ENCODE assay signal across 8 cellular contexts in the genomic region with DNA sequence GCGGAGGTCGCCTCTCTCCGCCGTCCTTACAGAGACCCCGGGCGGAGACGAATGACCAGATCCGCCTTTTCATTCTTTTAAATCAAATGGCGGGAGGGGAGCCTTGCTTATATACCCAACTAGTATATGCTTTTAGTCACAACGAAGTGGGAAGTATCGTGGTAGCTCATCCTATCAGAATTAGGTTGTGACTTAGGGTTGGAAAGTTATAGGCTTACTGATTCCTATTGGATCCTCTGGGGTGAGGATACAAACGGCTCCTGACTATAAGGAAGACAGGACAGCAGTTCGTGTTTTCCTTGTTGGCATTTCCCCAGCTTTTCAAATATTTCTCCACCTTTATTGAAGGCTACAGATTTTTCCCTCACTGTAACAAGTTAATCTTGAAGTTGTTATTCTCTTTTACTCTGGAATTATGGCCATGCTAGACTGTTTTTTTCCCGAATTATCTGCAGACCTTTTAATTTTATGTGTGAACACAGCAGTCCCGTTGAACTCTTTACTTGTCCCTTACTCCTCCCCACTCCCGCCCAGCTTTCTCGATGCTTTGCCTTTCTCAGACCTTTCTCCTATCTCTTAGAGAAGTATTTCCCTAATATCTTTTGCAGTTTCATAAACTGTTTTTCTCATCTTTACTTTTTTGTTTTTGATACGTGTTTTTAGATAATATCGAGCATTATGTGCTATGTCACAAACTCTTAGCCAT. TPM values are rescaled to one million over a fixed set of nuclear protein-coding genes. Genes with fewer than 3 reads are reported as not detected.
DNase-seq lines count a peak whose midpoint lies in the region; ATAC-seq and TF ChIP-seq lines count a peak whose summit lies in the region.

No MANE protein-coding gene starts in this region.

- peaks cover 17% of the 10 kb centered on the region for H3K36me3 Mint-ChIP-seq in CD4-positive, CD25-positive, alpha-beta regulatory T cell
- H3K36me3 Mint-ChIP-seq in natural killer cell treated with Interleukin-12 subunit alpha and Interleukin-12 subunit beta and Interleukin-15 and Interleukin-18, amount 100 ng/mL, for 72 hours = peaks cover 12% of the 10 kb centered on the region

- H3K4me1 Mint-ChIP-seq in CD4-positive, CD25-positive, alpha-beta regulatory T cell = peaks cover 13 to 77% (median 63%) of the 10 kb centered on the region in 4 donors
- H3K4me1 Mint-ChIP-seq in natural killer cell treated with Interleukin-12 subunit alpha and Interleukin-12 subunit beta and Interleukin-15 and Interleukin-18, amount 100 ng/mL, for 72 hours (ENCODE audit: low read depth in 2 of 2) = peaks cover 24 to 40% of the 10 kb centered on the region in 2 donors

- no peak for ATAC-seq in CD4-positive, CD25-positive, alpha-beta regulatory T cell (ENCODE audit: low read depth in 2 of 2)
- ATAC-seq in GM19351 (IDR thresholded peaks at IDR 0.05; ENCODE audit: unreplicated experiment) (peak; percentile 5), HG03520 (IDR thresholded peaks at IDR 0.05; ENCODE audit: unreplicated experiment) (peak; percentile 8), SK-N-SH treated with all-trans-retinoic acid at 6 μM for 48 hours (peak; percentile 81), esophagus mucosa (peak; percentile 72), GM21367 (IDR thresholded peaks at IDR 0.05; ENCODE audit: unreplicated experiment) (no peak)
- no peak for ATAC-seq in natural killer cell treated with Interleukin-12 subunit alpha and Interleukin-12 subunit beta and Interleukin-15 and Interleukin-18, amount 100 ng/mL, for 72 hours

- peaks cover 19% of the 10 kb centered on the region for H3K4me1 ChIP-seq in CD4-positive, CD25-positive, alpha-beta regulatory T cell (ENCODE audit: control insufficient read depth, insufficient read depth, low read length, poor library complexity, severe bottlenecking)

- H3K4me3 ChIP-seq in CD4-positive, CD25-positive, alpha-beta regulatory T cell (ENCODE audit: low read depth, low read length) = peak overlapping the region; percentile 98

- no peaks in the 10 kb centered on the region for H3K27me3 Mint-ChIP-seq in CD4-positive, CD25-positive, alpha-beta regulatory T cell
- no peaks in the 10 kb centered on the region for H3K27me3 Mint-ChIP-seq in natural killer cell treated with Interleukin-12 subunit alpha and Interleukin-12 subunit beta and Interleukin-15 and Interleukin-18, amount 100 ng/mL, for 72 hours

- H3K27ac ChIP-seq in CD4-positive, CD25-positive, alpha-beta regulatory T cell (ENCODE audit: insufficient read depth, low read length, poor library complexity, severe bottlenecking) = peak overlapping the region; percentile 98

- no peaks in the 10 kb centered on the region for H3K27me3 ChIP-seq in CD4-positive, CD25-positive, alpha-beta regulatory T cell (ENCODE audit: control insufficient read depth, insufficient read depth, low read length)

- peak overlapping the region; percentile 93 to 100 (median 98) for H3K4me3 Mint-ChIP-seq in CD4-positive, CD25-positive, alpha-beta regulatory T cell
- peak overlapping the region; percentile 100 for H3K4me3 Mint-ChIP-seq in natural killer cell treated with Interleukin-12 subunit alpha and Interleukin-12 subunit beta and Interleukin-15 and Interleukin-18, amount 100 ng/mL, for 72 hours

- peak in 1 of 3 donors; percentile 9 for DNase-seq in CD4-positive, CD25-positive, alpha-beta regulatory T cell
- DNase-seq in natural killer cell treated with Interleukin-12 subunit alpha and Interleukin-12 subunit beta and Interleukin-15 and Interleukin-18, amount 100 ng/mL, for 72 hours (ENCODE audit: low spot score) = no peak
- DNase-seq in NCI-H2196 treated with DMSO at 0.1 percent for 48 hours (lab: John Stamatoyannopoulos, UW; ENCODE audit: unreplicated experiment) = no peak

- H3K9me3 Mint-ChIP-seq in CD4-positive, CD25-positive, alpha-beta regulatory T cell = peaks cover 0 to 4% (median 0%) of the 10 kb centered on the region in 7 donors
- H3K9me3 Mint-ChIP-seq in natural killer cell treated with Interleukin-12 subunit alpha and Interleukin-12 subunit beta and Interleukin-15 and Interleukin-18, amount 100 ng/mL, for 72 hours = no peaks in the 10 kb centered on the region

- H3K36me3 ChIP-seq in CD4-positive, CD25-positive, alpha-beta regulatory T cell (ENCODE audit: control insufficient read depth, insufficient read depth, low read length) = no peaks in the 10 kb centered on the region

- H3K27ac Mint-ChIP-seq in CD4-positive, CD25-positive, alpha-beta regulatory T cell = peak overlapping the region; percentile 99 to 100 (median 100)
- peak overlapping the region; percentile 99 for H3K27ac Mint-ChIP-seq in natural killer cell treated with Interleukin-12 subunit alpha and Interleukin-12 subunit beta and Interleukin-15 and Interleukin-18, amount 100 ng/mL, for 72 hours

- no peaks in the 10 kb centered on the region for H3K9me3 ChIP-seq in CD4-positive, CD25-positive, alpha-beta regulatory T cell (ENCODE audit: control insufficient read depth in 2 of 2, low read length in 2 of 2)

TF ChIP-seq in SK-N-SH treated with all-trans-retinoic acid at 6 μM for 48 hours, 23 proteins besides CTCF, POLR2A, EP300 and RAD21 (continues in another document):
- TF ChIP-seq ZNF565 (CRISPR knock-in tag; conservative IDR thresholded peaks at IDR 0.05; ENCODE audit: low read depth) = no peak
- TF ChIP-seq PPARA (CRISPR knock-in tag; IDR thresholded peaks at IDR 0.05; ENCODE audit: borderline replicate concordance) = no peak
- TF ChIP-seq GLIS3 (CRISPR knock-in tag; IDR thresholded peaks at IDR 0.05) = no peak
- TF ChIP-seq, protein P1, sequence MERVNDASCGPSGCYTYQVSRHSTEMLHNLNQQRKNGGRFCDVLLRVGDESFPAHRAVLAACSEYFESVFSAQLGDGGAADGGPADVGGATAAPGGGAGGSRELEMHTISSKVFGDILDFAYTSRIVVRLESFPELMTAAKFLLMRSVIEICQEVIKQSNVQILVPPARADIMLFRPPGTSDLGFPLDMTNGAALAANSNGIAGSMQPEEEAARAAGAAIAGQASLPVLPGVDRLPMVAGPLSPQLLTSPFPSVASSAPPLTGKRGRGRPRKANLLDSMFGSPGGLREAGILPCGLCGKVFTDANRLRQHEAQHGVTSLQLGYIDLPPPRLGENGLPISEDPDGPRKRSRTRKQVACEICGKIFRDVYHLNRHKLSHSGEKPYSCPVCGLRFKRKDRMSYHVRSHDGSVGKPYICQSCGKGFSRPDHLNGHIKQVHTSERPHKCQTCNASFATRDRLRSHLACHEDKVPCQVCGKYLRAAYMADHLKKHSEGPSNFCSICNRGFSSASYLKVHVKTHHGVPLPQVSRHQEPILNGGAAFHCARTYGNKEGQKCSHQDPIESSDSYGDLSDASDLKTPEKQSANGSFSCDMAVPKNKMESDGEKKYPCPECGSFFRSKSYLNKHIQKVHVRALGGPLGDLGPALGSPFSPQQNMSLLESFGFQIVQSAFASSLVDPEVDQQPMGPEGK (CRISPR knock-in tag; IDR thresholded peaks at IDR 0.05; ENCODE audit: borderline replicate concordance) = no peak
- TF ChIP-seq ZC3H10 (CRISPR knock-in tag; IDR thresholded peaks at IDR 0.05) = no peak
- no peak for TF ChIP-seq ZNF8 (CRISPR knock-in tag; IDR thresholded peaks at IDR 0.05)
- TF ChIP-seq, protein P2, sequence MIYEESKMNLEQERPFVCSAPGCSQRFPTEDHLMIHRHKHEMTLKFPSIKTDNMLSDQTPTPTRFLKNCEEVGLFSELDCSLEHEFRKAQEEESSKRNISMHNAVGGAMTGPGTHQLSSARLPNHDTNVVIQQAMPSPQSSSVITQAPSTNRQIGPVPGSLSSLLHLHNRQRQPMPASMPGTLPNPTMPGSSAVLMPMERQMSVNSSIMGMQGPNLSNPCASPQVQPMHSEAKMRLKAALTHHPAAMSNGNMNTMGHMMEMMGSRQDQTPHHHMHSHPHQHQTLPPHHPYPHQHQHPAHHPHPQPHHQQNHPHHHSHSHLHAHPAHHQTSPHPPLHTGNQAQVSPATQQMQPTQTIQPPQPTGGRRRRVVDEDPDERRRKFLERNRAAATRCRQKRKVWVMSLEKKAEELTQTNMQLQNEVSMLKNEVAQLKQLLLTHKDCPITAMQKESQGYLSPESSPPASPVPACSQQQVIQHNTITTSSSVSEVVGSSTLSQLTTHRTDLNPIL (CRISPR knock-in tag; IDR thresholded peaks at IDR 0.05; ENCODE audit: low read depth) = no peak
- TF ChIP-seq ARNTL (CRISPR knock-in tag; IDR thresholded peaks at IDR 0.05; ENCODE audit: borderline replicate concordance, low read depth) = no peak
- TF ChIP-seq ISL1 (CRISPR knock-in tag; IDR thresholded peaks at IDR 0.05) = no peak
- TF ChIP-seq ZNF70 (CRISPR knock-in tag; IDR thresholded peaks at IDR 0.05) = no peak
- no peak for TF ChIP-seq RARB (CRISPR knock-in tag; IDR thresholded peaks at IDR 0.05)
- TF ChIP-seq, protein P3, sequence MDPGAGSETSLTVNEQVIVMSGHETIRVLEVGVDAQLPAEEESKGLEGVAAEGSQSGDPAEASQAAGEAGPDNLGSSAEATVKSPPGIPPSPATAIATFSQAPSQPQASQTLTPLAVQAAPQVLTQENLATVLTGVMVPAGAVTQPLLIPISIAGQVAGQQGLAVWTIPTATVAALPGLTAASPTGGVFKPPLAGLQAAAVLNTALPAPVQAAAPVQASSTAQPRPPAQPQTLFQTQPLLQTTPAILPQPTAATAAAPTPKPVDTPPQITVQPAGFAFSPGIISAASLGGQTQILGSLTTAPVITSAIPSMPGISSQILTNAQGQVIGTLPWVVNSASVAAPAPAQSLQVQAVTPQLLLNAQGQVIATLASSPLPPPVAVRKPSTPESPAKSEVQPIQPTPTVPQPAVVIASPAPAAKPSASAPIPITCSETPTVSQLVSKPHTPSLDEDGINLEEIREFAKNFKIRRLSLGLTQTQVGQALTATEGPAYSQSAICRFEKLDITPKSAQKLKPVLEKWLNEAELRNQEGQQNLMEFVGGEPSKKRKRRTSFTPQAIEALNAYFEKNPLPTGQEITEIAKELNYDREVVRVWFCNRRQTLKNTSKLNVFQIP (CRISPR knock-in tag; IDR thresholded peaks at IDR 0.05; ENCODE audit: borderline replicate concordance, low read depth) = no peak

RNA-seq across cellular contexts. Expression of a gene that starts 0.6 kb away (rescaled TPM):
- 32.2 TPM for total RNA-seq in CD4-positive, CD25-positive, alpha-beta regulatory T cell
- 10 to 100 TPM in 3 of 4 donors, 1 to 10 TPM in 1; 8.8 to 15.9 (median 13.1) TPM for polyA plus RNA-seq in CD4-positive, CD25-positive, alpha-beta regulatory T cell
- total RNA-seq in esophagus mucosa = 9.9 TPM
- 10 to 100 TPM; 14.8 to 17.5 TPM for total RNA-seq in natural killer cell treated with Interleukin-12 subunit alpha and Interleukin-12 subunit beta and Interleukin-15 and Interleukin-18, amount 100 ng/mL, for 72 hours

RNA-seq across cellular contexts. Expression of a gene that starts 0.9 kb away (rescaled TPM):
- 20.5 TPM for total RNA-seq in CD4-positive, CD25-positive, alpha-beta regulatory T cell
- polyA plus RNA-seq in CD4-positive, CD25-positive, alpha-beta regulatory T cell = 10 to 100 TPM; 14.9 to 26.1 (median 22.3) TPM
- 21.9 TPM for total RNA-seq in esophagus mucosa
- total RNA-seq in natural killer cell treated with Interleukin-12 subunit alpha and Interleukin-12 subunit beta and Interleukin-15 and Interleukin-18, amount 100 ng/mL, for 72 hours = 10 to 100 TPM; 11.4 to 21.8 TPM

Comparison
In these comparisons a context has a peak if more than half of its experiments do, and no peak if none do; other contexts are left out.
1. ATAC-seq: peak in GM19351 (single experiment), HG03520 (single experiment), SK-N-SH treated with all-trans-retinoic acid at 6 μM for 48 hours (single experiment) and esophagus mucosa (single experiment); none in CD4-positive, CD25-positive, alpha-beta regulatory T cell (0 of 2), natural killer cell treated with Interleukin-12 subunit alpha and Interleukin-12 subunit beta and Interleukin-15 and Interleukin-18, amount 100 ng/mL, for 72 hours (0 of 2) and GM21367 (single experiment).